In genomic region chr13:113589251-113589960, GRCh38 we compare ENCODE assay signal across 21 cellular contexts. TPM values are rescaled to one million over a fixed set of nuclear protein-coding genes. Genes with fewer than 3 reads are reported as not detected.
DNase-seq lines count a peak whose midpoint lies in the region; ATAC-seq and TF ChIP-seq lines count a peak whose summit lies in the region.
"Had no signal": no experiment of that assay in that cellular context is flagged by ENCODE, and none has a peak within 500 bp of the region (broad histone marks: within the 10 kb centered on the region; RNA-seq: fewer than 3 reads in every experiment).

No MANE protein-coding gene starts in this region.

- no peak overlapping the region for H3K27ac ChIP-seq in upper lobe of right lung
- H3K27ac ChIP-seq: foreskin keratinocyte, pancreas, skin epidermis, thoracic aorta had no signal

- H3K9me3 Mint-ChIP-seq in activated T-cell treated with anti-CD3 and anti-CD28 coated beads, Interleukin-2, amount 50 U/mL, for 4 hours = no peaks in the 10 kb centered on the region
- H3K9me3 Mint-ChIP-seq in effector memory CD8-positive, alpha-beta T cell = no peaks in the 10 kb centered on the region
- H3K9me3 Mint-ChIP-seq: T-cell had no signal

- DNase-seq in activated T-cell treated with anti-CD3 and anti-CD28 coated beads, Interleukin-2, amount 50 U/mL, for 1 hour = peak; percentile 11
- DNase-seq in activated T-cell treated with anti-CD3 and anti-CD28 coated beads, Interleukin-2, amount 50 U/mL, for 4 hours = no peak
- no peak for DNase-seq in effector memory CD8-positive, alpha-beta T cell
- DNase-seq in left lobe of liver (ENCODE audit: low spot score) = peak; percentile 39
- DNase-seq in upper lobe of right lung = peak; percentile 37
- no peak for DNase-seq in RKO (ENCODE audit: low spot score)
- DNase-seq in stimulated activated CD4-positive, alpha-beta T cell treated with anti-CD3 and anti-CD28 coated beads, Interleukin-2, amount 100 ng/mL, for 48 hours = no peak
- DNase-seq: 8988T; activated naive CD4-positive, alpha-beta T cell treated with Interleukin-2 at 50 U/mL for 16 hours; C1 segment of cervical spinal cord; DMS 273 treated with DMSO at 0.1 percent for 48 hours; foreskin keratinocyte; NCI-H446; SHP77; stimulated activated CD4-positive, alpha-beta T cell treated with anti-CD3 and anti-CD28 coated beads, Interleukin-4, amount 100 ng/mL, for 4 hours had no signal

- H3K27me3 Mint-ChIP-seq in activated T-cell treated with anti-CD3 and anti-CD28 coated beads, Interleukin-2, amount 50 U/mL, for 4 hours (ENCODE audit: low read depth) = no peaks in the 10 kb centered on the region
- H3K27me3 Mint-ChIP-seq in effector memory CD8-positive, alpha-beta T cell = no peaks in the 10 kb centered on the region
- H3K27me3 Mint-ChIP-seq: T-cell had no signal

- H3K4me3 ChIP-seq in upper lobe of right lung = no peak overlapping the region
- H3K4me3 ChIP-seq: HAP-1, pancreas, skin epidermis, thoracic aorta had no signal

- no peak for TF ChIP-seq CTCF in upper lobe of right lung (IDR thresholded peaks at IDR 0.05)

- intact Hi-C loops in upper lobe of right lung (cut with DNase I) = no loop called here

- no peaks in the 10 kb centered on the region for H3K27me3 ChIP-seq in upper lobe of right lung
- H3K27me3 ChIP-seq: foreskin keratinocyte, pancreas had no signal

- ATAC-seq in activated T-cell treated with anti-CD3 and anti-CD28 coated beads, Interleukin-2, amount 50 U/mL, for 4 hours = no peak
- no peak for ATAC-seq in effector memory CD8-positive, alpha-beta T cell (replicated peaks)
- ATAC-seq in left lobe of liver (no peak), upper lobe of right lung (no peak), GM21526 (IDR thresholded peaks at IDR 0.05; ENCODE audit: low FRiP score, unreplicated experiment) (no peak)
- ATAC-seq: foreskin keratinocyte, pancreas, T-cell had no signal

- peaks cover 6% of the 10 kb centered on the region for H3K36me3 ChIP-seq in upper lobe of right lung
- H3K36me3 ChIP-seq: pancreas, thoracic aorta had no signal

- no peaks in the 10 kb centered on the region for H3K9me3 ChIP-seq in upper lobe of right lung
- H3K9me3 ChIP-seq: HAP-1, pancreas, thoracic aorta had no signal

- peaks cover 21% of the 10 kb centered on the region for H3K36me3 Mint-ChIP-seq in activated T-cell treated with anti-CD3 and anti-CD28 coated beads, Interleukin-2, amount 50 U/mL, for 4 hours (ENCODE audit: insufficient read depth)
- peaks cover 34% of the 10 kb centered on the region for H3K36me3 Mint-ChIP-seq in effector memory CD8-positive, alpha-beta T cell (ENCODE audit: insufficient read depth)

- H3K27ac Mint-ChIP-seq in effector memory CD8-positive, alpha-beta T cell = peak overlapping the region; percentile 13 to 62

- peaks cover 37% of the 10 kb centered on the region for H3K4me1 Mint-ChIP-seq in activated T-cell treated with anti-CD3 and anti-CD28 coated beads, Interleukin-2, amount 50 U/mL, for 4 hours (ENCODE audit: low read depth)
- peaks cover 29 to 40% of the 10 kb centered on the region in 2 donors for H3K4me1 Mint-ChIP-seq in effector memory CD8-positive, alpha-beta T cell (ENCODE audit: low read depth in 2 of 2)

- H3K4me1 ChIP-seq in upper lobe of right lung = peaks cover 13% of the 10 kb centered on the region
- H3K4me1 ChIP-seq: foreskin keratinocyte, pancreas had no signal

- H3K4me3 Mint-ChIP-seq in activated T-cell treated with anti-CD3 and anti-CD28 coated beads, Interleukin-2, amount 50 U/mL, for 4 hours = no peak overlapping the region
- H3K4me3 Mint-ChIP-seq in effector memory CD8-positive, alpha-beta T cell = no peak overlapping the region

RNA-seq across cellular contexts. Expression of gene TFDP1, which starts 4.9 kb away (rescaled TPM):
- 100 to 1,000 TPM; 147 to 200 (median 172) TPM for total RNA-seq in activated T-cell treated with anti-CD3 and anti-CD28 coated beads, Interleukin-2, amount 50 U/mL, for 4 hours
- total RNA-seq in left lobe of liver (23.5 TPM), upper lobe of right lung (42.3 TPM)

Comparison
In these comparisons a context has a peak if more than half of its experiments do, and no peak if none do; other contexts are left out.
1. DNase-seq: peak in activated T-cell treated with anti-CD3 and anti-CD28 coated beads, Interleukin-2, amount 50 U/mL, for 1 hour (single experiment), left lobe of liver (single experiment) and upper lobe of right lung (single experiment); none in activated T-cell treated with anti-CD3 and anti-CD28 coated beads, Interleukin-2, amount 50 U/mL, for 4 hours (single experiment), effector memory CD8-positive, alpha-beta T cell (0 of 3), RKO (single experiment) and stimulated activated CD4-positive, alpha-beta T cell treated with anti-CD3 and anti-CD28 coated beads, Interleukin-2, amount 100 ng/mL, for 48 hours (0 of 2).